1 cellular context compared by ENCODE assay signal in genomic region chr3:46463120-46463867, GRCh38.
TF ChIP-seq lines count a peak whose summit lies in the region.

No MANE protein-coding gene starts in this region.

TF ChIP-seq in WTC11, 78 proteins besides CTCF, POLR2A, EP300 and RAD21:
- TF ChIP-seq ZNF219 (CRISPR knock-in tag; IDR thresholded peaks at IDR 0.05; ENCODE audit: borderline replicate concordance) = no peak
- TF ChIP-seq TEAD4 (CRISPR knock-in tag; IDR thresholded peaks at IDR 0.05) = no peak
- no peak for TF ChIP-seq ZBTB21 (CRISPR knock-in tag; IDR thresholded peaks at IDR 0.05; ENCODE audit: borderline replicate concordance)
- no peak for TF ChIP-seq MAX (CRISPR knock-in tag; IDR thresholded peaks at IDR 0.05)
- TF ChIP-seq EMX1 (CRISPR knock-in tag; IDR thresholded peaks at IDR 0.05) = no peak
- TF ChIP-seq FOXK1 (CRISPR knock-in tag; IDR thresholded peaks at IDR 0.05) = no peak
- TF ChIP-seq ARID4B (CRISPR knock-in tag; IDR thresholded peaks at IDR 0.05; ENCODE audit: borderline replicate concordance) = no peak
- no peak for TF ChIP-seq NFE2L1 (CRISPR knock-in tag; IDR thresholded peaks at IDR 0.05)
- no peak for TF ChIP-seq TEAD1 (CRISPR knock-in tag; IDR thresholded peaks at IDR 0.05)
- no peak for TF ChIP-seq MYBL2 (CRISPR knock-in tag; IDR thresholded peaks at IDR 0.05)
- no peak for TF ChIP-seq SP1 (CRISPR knock-in tag; conservative IDR thresholded peaks at IDR 0.05)
- no peak for TF ChIP-seq AR (CRISPR knock-in tag; IDR thresholded peaks at IDR 0.05)
- TF ChIP-seq ZNF532 (CRISPR knock-in tag; IDR thresholded peaks at IDR 0.05; ENCODE audit: borderline replicate concordance) = no peak
- TF ChIP-seq ATF1 (CRISPR knock-in tag; IDR thresholded peaks at IDR 0.05) = no peak
- TF ChIP-seq GABPB1 (CRISPR knock-in tag; IDR thresholded peaks at IDR 0.05) = no peak
- TF ChIP-seq NR2C2 (CRISPR knock-in tag; IDR thresholded peaks at IDR 0.05) = no peak
- TF ChIP-seq SOX15 (CRISPR knock-in tag; IDR thresholded peaks at IDR 0.05) = no peak
- no peak for TF ChIP-seq ZNF263 (CRISPR knock-in tag; IDR thresholded peaks at IDR 0.05; ENCODE audit: low read depth)
- no peak for TF ChIP-seq USF1 (CRISPR knock-in tag; IDR thresholded peaks at IDR 0.05)
- no peak for TF ChIP-seq GTF2I (CRISPR knock-in tag; conservative IDR thresholded peaks at IDR 0.05)
